Comparison of ENCODE assay signal across 12 cellular contexts in the genomic region with DNA sequence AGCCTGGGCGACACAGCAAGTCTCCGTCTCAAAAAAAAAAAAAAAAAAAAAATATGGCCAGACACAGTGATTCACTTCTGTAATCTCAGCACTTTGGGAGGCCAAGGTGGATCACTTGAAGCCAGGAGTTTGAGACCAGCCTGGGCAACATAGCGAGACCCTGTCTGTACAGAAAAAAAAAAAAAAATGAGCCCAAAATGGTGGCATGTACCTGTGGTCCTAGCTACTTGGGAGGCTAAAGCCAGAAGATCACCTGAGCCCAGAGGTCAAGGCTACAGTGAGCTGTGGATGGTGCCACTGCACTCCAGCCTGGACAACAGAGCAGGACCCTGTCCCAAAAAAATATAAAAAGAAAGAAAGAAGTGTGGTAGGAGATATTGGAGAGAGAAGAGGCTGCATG.
"Had no signal": no experiment of that assay in that cellular context is flagged by ENCODE, and none has a peak within 500 bp of the region (broad histone marks: within the 10 kb centered on the region; RNA-seq: fewer than 3 reads in every experiment).

No MANE protein-coding gene starts in this region.

- ATAC-seq: naive thymus-derived CD4-positive, alpha-beta T cell; stimulated activated memory B cell treated with anti-CD40 and anti-IgM and Interleukin-4, amounts not matched to agents 10 μg/mL and 1 μg/mL and 100 μg/mL, for 72 hours; T-cell; upper lobe of right lung had no signal

- H3K9me3 Mint-ChIP-seq: activated naive CD4-positive, alpha-beta T cell treated with anti-CD3 and anti-CD28 coated beads for 36 hours; activated naive CD8-positive, alpha-beta T cell treated with anti-CD3 and anti-CD28 coated beads, Interleukin-2, amount 10 ng/mL, durations not matched to agents 7 days and 5 days; dendritic cell treated with granulocyte-macrophage colony-stimulating factor and Interleukin-4, amounts not matched to agents 40 ng/mL and 50 ng/mL, for 4 days; naive thymus-derived CD4-positive, alpha-beta T cell; stimulated activated memory B cell treated with anti-CD40 and anti-IgM and Interleukin-4, amounts not matched to agents 10 μg/mL and 1 μg/mL and 100 μg/mL, for 72 hours; T-cell; T-helper 2 cell treated with Interferon-gamma antibody and Interleukin-4, amounts not matched to agents 5 μg/mL and 100 μg/mL, for 36 hours had no signal

- H3K9me3 ChIP-seq: esophagus muscularis mucosa, stomach, thyroid gland, upper lobe of right lung had no signal

- H3K27me3 Mint-ChIP-seq: activated naive CD8-positive, alpha-beta T cell treated with anti-CD3 and anti-CD28 coated beads, Interleukin-2, amount 10 ng/mL, durations not matched to agents 7 days and 5 days; stimulated activated memory B cell treated with anti-CD40 and anti-IgM and Interleukin-4, amounts not matched to agents 10 μg/mL and 1 μg/mL and 100 μg/mL, for 72 hours; T-cell had no signal

- H3K4me3 Mint-ChIP-seq: activated naive CD4-positive, alpha-beta T cell treated with anti-CD3 and anti-CD28 coated beads for 36 hours; activated naive CD8-positive, alpha-beta T cell treated with anti-CD3 and anti-CD28 coated beads, Interleukin-2, amount 10 ng/mL, durations not matched to agents 7 days and 5 days; dendritic cell treated with granulocyte-macrophage colony-stimulating factor and Interleukin-4, amounts not matched to agents 40 ng/mL and 50 ng/mL, for 4 days; stimulated activated memory B cell treated with anti-CD40 and anti-IgM and Interleukin-4, amounts not matched to agents 10 μg/mL and 1 μg/mL and 100 μg/mL, for 72 hours; T-helper 2 cell treated with Interferon-gamma antibody and Interleukin-4, amounts not matched to agents 5 μg/mL and 100 μg/mL, for 36 hours had no signal

- H3K4me3 ChIP-seq: esophagus muscularis mucosa, stomach, thyroid gland, upper lobe of right lung had no signal

- DNase-seq: activated CD8-positive, alpha-beta memory T cell treated with anti-CD3 and anti-CD28 coated beads for 24 hours; activated naive CD8-positive, alpha-beta T cell treated with anti-CD3 and anti-CD28 coated beads, Interleukin-2, amount 10 ng/mL, durations not matched to agents 7 days and 5 days; upper lobe of right lung had no signal

- H3K27ac ChIP-seq: thyroid gland, upper lobe of right lung had no signal

- H3K36me3 ChIP-seq: esophagus muscularis mucosa, thyroid gland, upper lobe of right lung had no signal

- H3K36me3 Mint-ChIP-seq: activated naive CD8-positive, alpha-beta T cell treated with anti-CD3 and anti-CD28 coated beads, Interleukin-2, amount 10 ng/mL, durations not matched to agents 7 days and 5 days; T-cell had no signal

- H3K27ac Mint-ChIP-seq: activated naive CD4-positive, alpha-beta T cell treated with anti-CD3 and anti-CD28 coated beads for 36 hours; activated naive CD8-positive, alpha-beta T cell treated with anti-CD3 and anti-CD28 coated beads, Interleukin-2, amount 10 ng/mL, durations not matched to agents 7 days and 5 days; dendritic cell treated with granulocyte-macrophage colony-stimulating factor and Interleukin-4, amounts not matched to agents 40 ng/mL and 50 ng/mL, for 4 days; stimulated activated memory B cell treated with anti-CD40 and anti-IgM and Interleukin-4, amounts not matched to agents 10 μg/mL and 1 μg/mL and 100 μg/mL, for 72 hours; T-cell; T-helper 2 cell treated with Interferon-gamma antibody and Interleukin-4, amounts not matched to agents 5 μg/mL and 100 μg/mL, for 36 hours had no signal

- H3K27me3 ChIP-seq: esophagus muscularis mucosa, stomach, thyroid gland, upper lobe of right lung had no signal
